9 cellular contexts compared by ENCODE assay signal in the genomic region with DNA sequence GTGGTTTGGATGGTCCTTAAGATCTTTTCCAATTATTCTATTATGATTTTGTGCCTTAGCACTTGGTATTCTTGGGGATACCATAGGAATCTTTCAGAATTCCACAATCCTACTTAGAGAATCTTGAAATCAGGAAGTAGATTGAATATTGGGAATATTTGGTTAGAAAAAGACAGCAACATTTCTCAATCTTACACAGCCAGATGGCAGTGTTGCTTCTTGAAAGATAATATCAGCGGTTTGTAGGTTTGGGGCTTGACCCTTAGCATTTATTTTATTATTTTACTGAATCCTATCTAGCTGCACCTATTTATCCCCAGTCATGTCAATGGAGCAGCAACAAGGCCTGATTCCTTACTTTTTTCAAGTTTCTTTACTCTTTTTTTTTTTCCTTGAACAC. TPM values are rescaled to one million over a fixed set of nuclear protein-coding genes. Genes with fewer than 3 reads are reported as not detected.
DNase-seq lines count a peak whose midpoint lies in the region; ATAC-seq and TF ChIP-seq lines count a peak whose summit lies in the region.
"Had no signal": no experiment of that assay in that cellular context is flagged by ENCODE, and none has a peak within 500 bp of the region (broad histone marks: within the 10 kb centered on the region; RNA-seq: fewer than 3 reads in every experiment).

No MANE protein-coding gene starts in this region.

- no peaks in the 10 kb centered on the region for H3K9me3 ChIP-seq in mammary epithelial cell (replicated peaks; ENCODE audit: insufficient read depth, low read length)
- H3K9me3 ChIP-seq in mesenchymal stem cell (ENCODE audit: control insufficient read depth, low read length), result no peaks in the 10 kb centered on the region

- no peak overlapping the region for H2BK15ac ChIP-seq in mesenchymal stem cell (ENCODE audit: low read depth, poor library complexity, severe bottlenecking)

- H3K18ac ChIP-seq in mesenchymal stem cell (ENCODE audit: low read depth in 1 of 2, low read length in 2 of 2), result no peak overlapping the region

- H3K27ac ChIP-seq in mammary epithelial cell (ENCODE audit: insufficient read depth, low read depth, low read length), result no peak overlapping the region
- H3K27ac ChIP-seq in mesenchymal stem cell (ENCODE audit: low read length, poor library complexity, severe bottlenecking), result peak overlapping the region; percentile 69

- H3K79me1 ChIP-seq in mesenchymal stem cell (replicated peaks; ENCODE audit: low read length, poor library complexity, severe bottlenecking), result no peaks in the 10 kb centered on the region

- no peak overlapping the region for H3K4ac ChIP-seq in mesenchymal stem cell (ENCODE audit: low read depth in 1 of 2, low read length in 2 of 2)

- no peak overlapping the region for H3K4me3 ChIP-seq in mammary epithelial cell (replicated peaks in 1 of 3; ENCODE audit: insufficient read depth in 1 of 3, low read depth in 2 of 3, low read length in 3 of 3)
- H3K4me3 ChIP-seq in mesenchymal stem cell (ENCODE audit: insufficient read depth in 1 of 2, low read depth in 1 of 2, low read length in 2 of 2), result no peak overlapping the region

- no peak overlapping the region for H2BK12ac ChIP-seq in mesenchymal stem cell (ENCODE audit: low read length in 2 of 2)

- BruUV-seq in mammary epithelial cell (replicated peaks; lab: Mats Ljungman, UMichigan), result no TSS peak

- in situ Hi-C loops in KBM-7 (cut with MboI; ENCODE audit: low pct_unique_long_range_greater_than_20kb, low sequenced_read_pairs) (no loop called here), mammary epithelial cell (cut with MboI; ENCODE audit: low sequenced_read_pairs in 2 of 2) (loop anchor here (5.0 to 10.0 kb wide), 2 partner anchors 227 to 229 kb away; no protein-coding TSS in a partner anchor)

- no peak overlapping the region for H3K23ac ChIP-seq in mesenchymal stem cell (ENCODE audit: low read length in 2 of 2)

- H3K14ac ChIP-seq in mesenchymal stem cell (ENCODE audit: low read length in 2 of 2), result no peak overlapping the region

- peak; percentile 1 for DNase-seq in COR-L47 (lab: John Stamatoyannopoulos, UW)
- peak; percentile 17 for DNase-seq in KBM-7
- DNase-seq in mammary epithelial cell, result peak; percentile 6
- peak; percentile 24 for DNase-seq in mesenchymal stem cell
- DNase-seq in DMS79 (lab: John Stamatoyannopoulos, UW), result no peak
- no peak for DNase-seq in left colon
- DNase-seq in GF-D8 (lab: John Stamatoyannopoulos, UW), result no peak
- DNase-seq: activated CD8-positive, alpha-beta memory T cell treated with anti-CD3 and anti-CD28 coated beads, Interleukin-2, amount 50 U/mL, for 4 hours had no signal

- H3K36me3 ChIP-seq in mammary epithelial cell (ENCODE audit: insufficient read depth, low read length), result no peaks in the 10 kb centered on the region
- H3K36me3 ChIP-seq in mesenchymal stem cell (ENCODE audit: control insufficient read depth in 1 of 2, insufficient read depth in 2 of 2, low read depth in 1 of 2, low read length in 2 of 2), result no peaks in the 10 kb centered on the region

- dilution Hi-C loops in mammary epithelial cell (cut with HindIII; ENCODE audit: low sequenced_read_pairs), result no loop called here

- no peak overlapping the region for H2BK5ac ChIP-seq in mesenchymal stem cell (ENCODE audit: low read depth, low read length, poor library complexity, severe bottlenecking)

- TF ChIP-seq CTCF in mammary epithelial cell (conservative IDR thresholded peaks at IDR 0.05 in 1 of 2, IDR thresholded peaks at IDR 0.05 in 1 of 2; ENCODE audit: extremely low read depth in 1 of 2, insufficient read depth in 1 of 2, low read depth in 1 of 2, low read length in 2 of 2), result peak; percentile 39 to 52

- no peak overlapping the region for H2AFZ ChIP-seq in mammary epithelial cell (ENCODE audit: low read depth, low read length)
- H2AFZ ChIP-seq in mesenchymal stem cell (ENCODE audit: low read depth, low read length), result no peak overlapping the region

- 0% methylated on average over 1 of the region's 1 CpG for WGBS in mammary epithelial cell (ENCODE audit: low coverage, missing lambda C conversion rate)
- WGBS in mesenchymal stem cell, result no CpG with 5 or more reads among the region's 1 CpG

- H2AK5ac ChIP-seq in mesenchymal stem cell (ENCODE audit: low read length, severe bottlenecking), result no peak overlapping the region

- H4K8ac ChIP-seq in mesenchymal stem cell (ENCODE audit: low read length), result no peak overlapping the region

- no peaks in the 10 kb centered on the region for H4K20me1 ChIP-seq in mammary epithelial cell (ENCODE audit: insufficient read depth, low read length)

- ATAC-seq in HG03280 (IDR thresholded peaks at IDR 0.05; ENCODE audit: unreplicated experiment) (no peak), left colon (no peak)

- H3K27me3 ChIP-seq in mammary epithelial cell (ENCODE audit: insufficient read depth, low read length) (peaks cover 2% of the 10 kb centered on the region), mesenchymal stem cell (ENCODE audit: control insufficient read depth in 1 of 2, insufficient read depth in 1 of 2, low read length in 2 of 2) (peaks cover 0 to 15% of the 10 kb centered on the region in 2 experiments)

- intact Hi-C loops in mammary epithelial cell (cut with micrococcal nuclease) (loop anchor here (1.0 kb wide), 2 partner anchors 213 to 229 kb away; no protein-coding TSS in a partner anchor), left colon (cut with DNase I, micrococcal nuclease) (loop anchor here in 1 of 2 donors (10.0 kb wide), 1 partner anchor 219 kb away; no protein-coding TSS in a partner anchor)

- H3K4me2 ChIP-seq in mammary epithelial cell (ENCODE audit: insufficient read depth, low read depth, low read length) (no peak overlapping the region), mesenchymal stem cell (ENCODE audit: low read length, poor library complexity, severe bottlenecking) (no peak overlapping the region)

- no peak overlapping the region for H4K91ac ChIP-seq in mesenchymal stem cell (ENCODE audit: low read length)

- no peak overlapping the region for H2BK120ac ChIP-seq in mesenchymal stem cell (ENCODE audit: low read depth, low read length)

- H3K79me2 ChIP-seq in mammary epithelial cell (ENCODE audit: insufficient read depth, low read length), result no peaks in the 10 kb centered on the region

- no peak overlapping the region for H3K9ac ChIP-seq in mammary epithelial cell (ENCODE audit: insufficient read depth, low read length)
- no peak overlapping the region for H3K9ac ChIP-seq in mesenchymal stem cell (ENCODE audit: low read length)

- CTCF ChIA-PET in mammary epithelial cell (lab: Charles Lee; ENCODE audit: low non-redundant PET), result no interaction called here

- H3K4me1 ChIP-seq in mammary epithelial cell (ENCODE audit: insufficient read depth, low read length), result no peaks in the 10 kb centered on the region
- no peaks in the 10 kb centered on the region for H3K4me1 ChIP-seq in mesenchymal stem cell (ENCODE audit: control insufficient read depth, insufficient read depth, low read depth, low read length)

RNA-seq across cellular contexts. Expression of a gene that starts 28.6 kb away (rescaled TPM):
- not detected for total RNA-seq in mammary epithelial cell
- not detected for polyA plus RNA-seq in mammary epithelial cell
- not detected for polyA minus RNA-seq in mammary epithelial cell
- polyA plus RNA-seq in mesenchymal stem cell (2013, experiment 1 of 2), result not detected
- not detected for polyA plus RNA-seq in mesenchymal stem cell (2013, experiment 2 of 2)
- total RNA-seq in left colon, result not detected

RNA-seq across cellular contexts. Expression of a gene that starts 33.7 kb away (rescaled TPM):
- total RNA-seq in mammary epithelial cell (not detected), left colon (not detected)
- not detected for polyA plus RNA-seq in mammary epithelial cell
- not detected for polyA minus RNA-seq in mammary epithelial cell
- polyA plus RNA-seq in mesenchymal stem cell (2013, experiment 1 of 2), result 0.22 TPM
- polyA plus RNA-seq in mesenchymal stem cell (2013, experiment 2 of 2), result 0.34 TPM

RNA-seq across cellular contexts. Expression of a gene that starts 33.7 kb away (rescaled TPM):
- under 1 TPM in 1 of 2 donors, not detected in 1; 0.17 TPM for total RNA-seq in mammary epithelial cell
- polyA plus RNA-seq in mammary epithelial cell, result not detected
- polyA minus RNA-seq in mammary epithelial cell, result not detected
- not detected for polyA plus RNA-seq in mesenchymal stem cell (2013, experiment 1 of 2)
- not detected for polyA plus RNA-seq in mesenchymal stem cell (2013, experiment 2 of 2)
- total RNA-seq in left colon, result not detected

RNA-seq across cellular contexts. Expression of a gene that starts 45.0 kb away (rescaled TPM):
- total RNA-seq in mammary epithelial cell (not detected), left colon (not detected)
- not detected for polyA plus RNA-seq in mammary epithelial cell
- not detected for polyA minus RNA-seq in mammary epithelial cell
- not detected for polyA plus RNA-seq in mesenchymal stem cell (2013, experiment 1 of 2)
- not detected for polyA plus RNA-seq in mesenchymal stem cell (2013, experiment 2 of 2)

Comparison
In these comparisons a context has a peak if more than half of its experiments do, and no peak if none do; other contexts are left out.
1. DNase-seq: peak in COR-L47 (single experiment), KBM-7 (single experiment), mammary epithelial cell (single experiment) and mesenchymal stem cell (single experiment); none in DMS79 (single experiment), left colon (0 of 2) and GF-D8 (single experiment).